Comparison of ENCODE assay signal across 1 cellular context in genomic region chr17:30824356-30825145, GRCh38.
TF ChIP-seq lines count a peak whose summit lies in the region.

A gene with protein sequence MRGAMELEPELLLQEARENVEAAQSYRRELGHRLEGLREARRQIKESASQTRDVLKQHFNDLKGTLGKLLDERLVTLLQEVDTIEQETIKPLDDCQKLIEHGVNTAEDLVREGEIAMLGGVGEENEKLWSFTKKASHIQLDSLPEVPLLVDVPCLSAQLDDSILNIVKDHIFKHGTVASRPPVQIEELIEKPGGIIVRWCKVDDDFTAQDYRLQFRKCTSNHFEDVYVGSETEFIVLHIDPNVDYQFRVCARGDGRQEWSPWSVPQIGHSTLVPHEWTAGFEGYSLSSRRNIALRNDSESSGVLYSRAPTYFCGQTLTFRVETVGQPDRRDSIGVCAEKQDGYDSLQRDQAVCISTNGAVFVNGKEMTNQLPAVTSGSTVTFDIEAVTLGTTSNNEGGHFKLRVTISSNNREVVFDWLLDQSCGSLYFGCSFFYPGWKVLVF (minus strand): TSS chr17:30824692. CDS start chr17:30824651, 41 bp downstream.

TF ChIP-seq in K562, 482 proteins besides CTCF, POLR2A, EP300 and RAD21 (continued from another document and continues in another):
- TF ChIP-seq SRF (CRISPR knock-in tag; IDR thresholded peaks at IDR 0.05) (peak in 1 of 2 experiments; percentile 51; a peak in 1 of 4 replicates), SREBF2 (CRISPR knock-in tag; IDR thresholded peaks at IDR 0.05) (no peak), BACH1 (tag; IDR thresholded peaks at IDR 0.05) (no peak), GTF2E2 (tag; IDR thresholded peaks at IDR 0.05) (peak; percentile 83), NFATC3 (IDR thresholded peaks at IDR 0.05) (no peak), ZNF146 (CRISPR knock-in tag; IDR thresholded peaks at IDR 0.05; ENCODE audit: unreplicated experiment) (no peak), FOXP4 (CRISPR knock-in tag; IDR thresholded peaks at IDR 0.05; ENCODE audit: borderline replicate concordance) (no peak), ZNF696 (CRISPR knock-in tag; conservative IDR thresholded peaks at IDR 0.05) (no peak), CBX5 (IDR thresholded peaks at IDR 0.05; ENCODE audit: borderline replicate concordance, low read depth) (peak; percentile 8; the same call in 1 of the 2 replicates), NFE2L1 (tag; IDR thresholded peaks at IDR 0.05; ENCODE audit: borderline replicate concordance, low read depth) (no peak), SETDB1 (IDR thresholded peaks at IDR 0.05; ENCODE audit: low read length) (no peak), PRPF4 (IDR thresholded peaks at IDR 0.05; ENCODE audit: insufficient read depth, low read depth, low read length, poor library complexity, severe bottlenecking) (no peak), FOSL1 (tag; conservative IDR thresholded peaks at IDR 0.05) (0 out of 2 replicates have a peak, but pooled peaks have one; percentile 14), E4F1 (CRISPR knock-in tag; IDR thresholded peaks at IDR 0.05; ENCODE audit: borderline replicate concordance) (no peak), OTX1 (CRISPR knock-in tag; IDR thresholded peaks at IDR 0.05) (no peak), TAL1 (IDR thresholded peaks at IDR 0.05) (peak; percentile 43; the same call in 1 of the 2 replicates), ZFP36 (IDR thresholded peaks at IDR 0.05; ENCODE audit: low read depth, low read length, partially characterized antibody) (peak; percentile 55), ARID3B (CRISPR knock-in tag; IDR thresholded peaks at IDR 0.05; ENCODE audit: borderline replicate concordance) (no peak), TEAD4 (IDR thresholded peaks at IDR 0.05; ENCODE audit: low read length) (peak; percentile 56; the same call in 1 of the 2 replicates), TEAD4 (CRISPR knock-in tag; IDR thresholded peaks at IDR 0.05; ENCODE audit: borderline replicate concordance) (no peak), ID3 (CRISPR knock-in tag; IDR thresholded peaks at IDR 0.05) (no peak), ID3 (tag; IDR thresholded peaks at IDR 0.05) (no peak; the same call in 1 of the 2 replicates), XRCC4 (IDR thresholded peaks at IDR 0.05; ENCODE audit: extremely low read depth, insufficient read depth, insufficient read length) (no peak), ESRRB (CRISPR knock-in tag; IDR thresholded peaks at IDR 0.05; ENCODE audit: borderline replicate concordance) (no peak), NR4A1 (CRISPR knock-in tag; IDR thresholded peaks at IDR 0.05) (peak; percentile 45; the same call in 1 of the 2 replicates), NR4A1 (tag; IDR thresholded peaks at IDR 0.05) (0 out of 2 replicates have a peak, but pooled peaks have one; percentile 28), RBM15 (IDR thresholded peaks at IDR 0.05; ENCODE audit: insufficient read depth, low read length) (no peak), ZNF785 (CRISPR knock-in tag; IDR thresholded peaks at IDR 0.05) (no peak), TFAP4 (CRISPR knock-in tag; IDR thresholded peaks at IDR 0.05; ENCODE audit: borderline replicate concordance) (peak; percentile 37; the same call in 1 of the 2 replicates), KDM5B (IDR thresholded peaks at IDR 0.05; ENCODE audit: insufficient replicate concordance, low read depth, low read length) (peak; percentile 52), MCM5 (IDR thresholded peaks at IDR 0.05; ENCODE audit: low read depth) (no peak), LCOR (CRISPR knock-in tag; IDR thresholded peaks at IDR 0.05) (no peak), ZC3H8 (IDR thresholded peaks at IDR 0.05) (no peak), IRF9 (tag; IDR thresholded peaks at IDR 0.05) (no peak), ZC3H4 (CRISPR knock-in tag; IDR thresholded peaks at IDR 0.05; ENCODE audit: borderline replicate concordance) (no peak), HDAC2 (IDR thresholded peaks at IDR 0.05) (peak; percentile 28; the same call in 1 of the 2 replicates), ZNF77 (CRISPR knock-in tag; IDR thresholded peaks at IDR 0.05) (no peak), LARP7 (IDR thresholded peaks at IDR 0.05) (no peak; the same call in 1 of the 2 replicates), HES1 (IDR thresholded peaks at IDR 0.05; ENCODE audit: low read depth) (no peak)
- TF ChIP-seq, protein P1, sequence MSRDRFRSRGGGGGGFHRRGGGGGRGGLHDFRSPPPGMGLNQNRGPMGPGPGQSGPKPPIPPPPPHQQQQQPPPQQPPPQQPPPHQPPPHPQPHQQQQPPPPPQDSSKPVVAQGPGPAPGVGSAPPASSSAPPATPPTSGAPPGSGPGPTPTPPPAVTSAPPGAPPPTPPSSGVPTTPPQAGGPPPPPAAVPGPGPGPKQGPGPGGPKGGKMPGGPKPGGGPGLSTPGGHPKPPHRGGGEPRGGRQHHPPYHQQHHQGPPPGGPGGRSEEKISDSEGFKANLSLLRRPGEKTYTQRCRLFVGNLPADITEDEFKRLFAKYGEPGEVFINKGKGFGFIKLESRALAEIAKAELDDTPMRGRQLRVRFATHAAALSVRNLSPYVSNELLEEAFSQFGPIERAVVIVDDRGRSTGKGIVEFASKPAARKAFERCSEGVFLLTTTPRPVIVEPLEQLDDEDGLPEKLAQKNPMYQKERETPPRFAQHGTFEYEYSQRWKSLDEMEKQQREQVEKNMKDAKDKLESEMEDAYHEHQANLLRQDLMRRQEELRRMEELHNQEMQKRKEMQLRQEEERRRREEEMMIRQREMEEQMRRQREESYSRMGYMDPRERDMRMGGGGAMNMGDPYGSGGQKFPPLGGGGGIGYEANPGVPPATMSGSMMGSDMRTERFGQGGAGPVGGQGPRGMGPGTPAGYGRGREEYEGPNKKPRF (IDR thresholded peaks at IDR 0.05; ENCODE audit: low read depth, low read length) = no peak
- TF ChIP-seq, protein P2, sequence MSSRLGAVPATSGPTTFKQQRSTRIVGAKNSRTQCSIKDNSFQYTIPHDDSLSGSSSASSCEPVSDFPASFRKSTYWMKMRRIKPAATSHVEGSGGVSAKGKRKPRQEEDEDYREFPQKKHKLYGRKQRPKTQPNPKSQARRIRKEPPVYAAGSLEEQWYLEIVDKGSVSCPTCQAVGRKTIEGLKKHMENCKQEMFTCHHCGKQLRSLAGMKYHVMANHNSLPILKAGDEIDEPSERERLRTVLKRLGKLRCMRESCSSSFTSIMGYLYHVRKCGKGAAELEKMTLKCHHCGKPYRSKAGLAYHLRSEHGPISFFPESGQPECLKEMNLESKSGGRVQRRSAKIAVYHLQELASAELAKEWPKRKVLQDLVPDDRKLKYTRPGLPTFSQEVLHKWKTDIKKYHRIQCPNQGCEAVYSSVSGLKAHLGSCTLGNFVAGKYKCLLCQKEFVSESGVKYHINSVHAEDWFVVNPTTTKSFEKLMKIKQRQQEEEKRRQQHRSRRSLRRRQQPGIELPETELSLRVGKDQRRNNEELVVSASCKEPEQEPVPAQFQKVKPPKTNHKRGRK (tag; IDR thresholded peaks at IDR 0.05) = no peak
- TF ChIP-seq, protein P3, sequence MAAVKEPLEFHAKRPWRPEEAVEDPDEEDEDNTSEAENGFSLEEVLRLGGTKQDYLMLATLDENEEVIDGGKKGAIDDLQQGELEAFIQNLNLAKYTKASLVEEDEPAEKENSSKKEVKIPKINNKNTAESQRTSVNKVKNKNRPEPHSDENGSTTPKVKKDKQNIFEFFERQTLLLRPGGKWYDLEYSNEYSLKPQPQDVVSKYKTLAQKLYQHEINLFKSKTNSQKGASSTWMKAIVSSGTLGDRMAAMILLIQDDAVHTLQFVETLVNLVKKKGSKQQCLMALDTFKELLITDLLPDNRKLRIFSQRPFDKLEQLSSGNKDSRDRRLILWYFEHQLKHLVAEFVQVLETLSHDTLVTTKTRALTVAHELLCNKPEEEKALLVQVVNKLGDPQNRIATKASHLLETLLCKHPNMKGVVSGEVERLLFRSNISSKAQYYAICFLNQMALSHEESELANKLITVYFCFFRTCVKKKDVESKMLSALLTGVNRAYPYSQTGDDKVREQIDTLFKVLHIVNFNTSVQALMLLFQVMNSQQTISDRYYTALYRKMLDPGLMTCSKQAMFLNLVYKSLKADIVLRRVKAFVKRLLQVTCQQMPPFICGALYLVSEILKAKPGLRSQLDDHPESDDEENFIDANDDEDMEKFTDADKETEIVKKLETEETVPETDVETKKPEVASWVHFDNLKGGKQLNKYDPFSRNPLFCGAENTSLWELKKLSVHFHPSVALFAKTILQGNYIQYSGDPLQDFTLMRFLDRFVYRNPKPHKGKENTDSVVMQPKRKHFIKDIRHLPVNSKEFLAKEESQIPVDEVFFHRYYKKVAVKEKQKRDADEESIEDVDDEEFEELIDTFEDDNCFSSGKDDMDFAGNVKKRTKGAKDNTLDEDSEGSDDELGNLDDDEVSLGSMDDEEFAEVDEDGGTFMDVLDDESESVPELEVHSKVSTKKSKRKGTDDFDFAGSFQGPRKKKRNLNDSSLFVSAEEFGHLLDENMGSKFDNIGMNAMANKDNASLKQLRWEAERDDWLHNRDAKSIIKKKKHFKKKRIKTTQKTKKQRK (IDR thresholded peaks at IDR 0.05; ENCODE audit: borderline replicate concordance, low read depth, low read length) = 0 out of 2 replicates have a peak, but pooled peaks have one; percentile 44
